ENCODE assay signal across 13 cellular contexts in genomic region chr15:49238342-49238741, GRCh38.
DNase-seq lines count a peak whose midpoint lies in the region; ATAC-seq and TF ChIP-seq lines count a peak whose summit lies in the region.
"Had no signal": no experiment of that assay in that cellular context is flagged by ENCODE, and none has a peak within 500 bp of the region (broad histone marks: within the 10 kb centered on the region; RNA-seq: fewer than 3 reads in every experiment).

No MANE protein-coding gene starts in this region.

- peaks cover 0 to 26% of the 10 kb centered on the region in 2 donors for H3K4me1 ChIP-seq in adrenal gland (replicated peaks in 1 of 2)

- DNase-seq in HCEC 1CT (peak; percentile 83), adrenal gland (peak; percentile 27 to 72 (median 48)), left cardiac atrium (no peak), stromal cell of bone marrow (ENCODE audit: low read depth) (peak; percentile 82), NCI-H2081 (lab: John Stamatoyannopoulos, UW) (no peak), SW480 (ENCODE audit: low spot score) (no peak), NCI-H2081 treated with DMSO at 0.1 percent for 48 hours (lab: John Stamatoyannopoulos, UW) (no peak)
- DNase-seq: activated naive CD8-positive, alpha-beta T cell treated with anti-CD3 and anti-CD28 coated beads for 36 hours; head of caudate nucleus; NCI-H446 treated with DMSO at 0.1 percent for 48 hours; posterior cingulate gyrus; stimulated activated CD4-positive, alpha-beta T cell treated with anti-CD3 and anti-CD28 coated beads, Interleukin-2, amount 100 ng/mL, for 48 hours had no signal

- no peaks in the 10 kb centered on the region for H3K36me3 ChIP-seq in adrenal gland (replicated peaks in 1 of 2)

- ATAC-seq in left cardiac atrium (peak; percentile 32 to 59), HG02970 (IDR thresholded peaks at IDR 0.05; ENCODE audit: low FRiP score, unreplicated experiment) (no peak)

- H3K9me3 ChIP-seq in adrenal gland (replicated peaks in 1 of 3): no peaks in the 10 kb centered on the region

- H3K27ac ChIP-seq in adrenal gland: peak overlapping the region in 1 of 5 donors; percentile 9

- 28 to 37% (median 34%) methylated on average over 2 of the region's 2 CpGs for WGBS in adrenal gland, 4 donors

- no peak for TF ChIP-seq CTCF in adrenal gland (IDR thresholded peaks at IDR 0.05)

- intact Hi-C loops in adrenal gland (cut with DNase I): loop anchor here in 1 of 2 donors (10.0 kb wide), 1 partner anchor 186 kb away; the partner anchor contains the start of gene FGF7
- intact Hi-C loops in left cardiac atrium (cut with DNase I): loop anchor here in 1 of 2 donors (5.0 kb wide), 3 partner anchors 764 to 909 kb away; no protein-coding TSS in a partner anchor

- H3K4me3 ChIP-seq in adrenal gland: no peak overlapping the region

- H3K27me3 ChIP-seq in adrenal gland: no peaks in the 10 kb centered on the region

- TF ChIP-seq POLR2A in adrenal gland (IDR thresholded peaks at IDR 0.05): no peak

Comparison
In these comparisons a context has a peak if more than half of its experiments do, and no peak if none do; other contexts are left out.
1. DNase-seq: peak in HCEC 1CT (single experiment), adrenal gland (7 of 7) and stromal cell of bone marrow (single experiment); none in left cardiac atrium (single experiment), NCI-H2081 (0 of 2), SW480 (single experiment) and NCI-H2081 treated with DMSO at 0.1 percent for 48 hours (single experiment).